In genomic region chr4:123816462-123816861, GRCh38 we compare ENCODE assay signal across 18 cellular contexts.
DNase-seq lines count a peak whose midpoint lies in the region; ATAC-seq, FAIRE-seq and TF ChIP-seq lines count a peak whose summit lies in the region.
"Had no signal": no experiment of that assay in that cellular context is flagged by ENCODE, and none has a peak within 500 bp of the region (broad histone marks: within the 10 kb centered on the region; RNA-seq: fewer than 3 reads in every experiment).

No MANE protein-coding gene starts in this region.

- TF ChIP-seq RAD21 in HepG2 (CRISPR knock-in tag; IDR thresholded peaks at IDR 0.05), result no peak

- POLR2A ChIA-PET in HepG2 (lab: Yijun Ruan, JAX), result no interaction called here

- H4K20me1 ChIP-seq in HepG2 (ENCODE audit: insufficient read depth, low read length), result no peaks in the 10 kb centered on the region

- no peaks in the 10 kb centered on the region for H3K79me2 ChIP-seq in HepG2 (ENCODE audit: insufficient read depth, low read length)

- TF ChIP-seq EP300 in HepG2 (IDR thresholded peaks at IDR 0.05; ENCODE audit: low read depth in 2 of 2, low read length in 2 of 2) (no peak), HepG2 (CRISPR knock-in tag; IDR thresholded peaks at IDR 0.05; ENCODE audit: borderline replicate concordance) (no peak)

- no peak for TF ChIP-seq CTCF in HepG2 (CRISPR knock-in tag; IDR thresholded peaks at IDR 0.05)
- TF ChIP-seq CTCF in right lobe of liver (IDR thresholded peaks at IDR 0.05), result no peak
- no peak for TF ChIP-seq CTCF in mesothelial cell of epicardium (IDR thresholded peaks at IDR 0.05; ENCODE audit: unreplicated experiment)
- TF ChIP-seq CTCF in GM13977 (IDR thresholded peaks at IDR 0.05; ENCODE audit: extremely low read depth, insufficient read depth, missing control alignments), result no peak

- no TSS peak for BruUV-seq in HepG2 (replicated peaks; lab: Mats Ljungman, UMichigan)

- H3K36me3 ChIP-seq in HepG2 (replicated peaks in 1 of 2; ENCODE audit: control insufficient read depth in 1 of 2, insufficient read depth in 2 of 2, low read length in 2 of 2) (no peaks in the 10 kb centered on the region), right lobe of liver (no peaks in the 10 kb centered on the region)
- H3K36me3 ChIP-seq: Peyer's patch had no signal

- H3K4me1 Mint-ChIP-seq in mesothelial cell of epicardium, result peaks cover 15% of the 10 kb centered on the region

- H3K4me2 ChIP-seq in HepG2 (ENCODE audit: low read depth, low read length), result no peak overlapping the region

- H3K9me3 ChIP-seq in HepG2 (ENCODE audit: low read length) (no peaks in the 10 kb centered on the region), right lobe of liver (no peaks in the 10 kb centered on the region)
- H3K9me3 ChIP-seq: Peyer's patch had no signal

- H3K9ac ChIP-seq in HepG2 (ENCODE audit: insufficient read depth, low read depth, low read length), result no peak overlapping the region

- H3K4me3 Mint-ChIP-seq in mesothelial cell of epicardium, result no peak overlapping the region

- H3K36me3 Mint-ChIP-seq in mesothelial cell of epicardium, result no peaks in the 10 kb centered on the region

- peaks cover 8% of the 10 kb centered on the region for H3K9me3 Mint-ChIP-seq in mesothelial cell of epicardium

- no peak for TF ChIP-seq POLR2A in HepG2 (IDR thresholded peaks at IDR 0.05; ENCODE audit: insufficient read depth in 1 of 2, low read depth in 2 of 2, low read length in 2 of 2)
- no peak for TF ChIP-seq POLR2A in right lobe of liver (IDR thresholded peaks at IDR 0.05)

- no peak overlapping the region for H2AFZ ChIP-seq in HepG2 (ENCODE audit: low read length)

- no peaks in the 10 kb centered on the region for H3K27me3 Mint-ChIP-seq in mesothelial cell of epicardium (ENCODE audit: low read depth)

- ATAC-seq in HepG2 (no peak), right lobe of liver (no peak), esophagus mucosa (peak; percentile 33), HG02571 (IDR thresholded peaks at IDR 0.05; ENCODE audit: unreplicated experiment) (no peak)

- H3K27me3 ChIP-seq in HepG2 (ENCODE audit: control insufficient read depth in 1 of 2, insufficient read depth in 2 of 2, low read length in 2 of 2), result no peaks in the 10 kb centered on the region
- H3K27me3 ChIP-seq in right lobe of liver, result no peaks in the 10 kb centered on the region
- H3K27me3 ChIP-seq: Peyer's patch had no signal

- H3K27ac ChIP-seq in HepG2 (ENCODE audit: extremely low read length, insufficient read depth, low read length) (no peak overlapping the region), right lobe of liver (no peak overlapping the region)
- H3K27ac ChIP-seq: C4-2B, Peyer's patch had no signal

- no peak overlapping the region for H3K4me3 ChIP-seq in HepG2 (replicated peaks in 1 of 3; ENCODE audit: insufficient read depth in 1 of 3, low read depth in 2 of 3, low read length in 3 of 3)
- H3K4me3 ChIP-seq in right lobe of liver, result no peak overlapping the region
- H3K4me3 ChIP-seq: Peyer's patch had no signal

- H3K4me1 ChIP-seq in HepG2 (ENCODE audit: insufficient read depth, low read length) (0 out of 2 replicates have a peak, but pooled peaks cover 5% of the 10 kb centered on the region), right lobe of liver (no peaks in the 10 kb centered on the region)
- H3K4me1 ChIP-seq: Peyer's patch had no signal

- H3K27ac Mint-ChIP-seq in mesothelial cell of epicardium, result peak overlapping the region; percentile 39

- intact Hi-C loops in HepG2 (cut with micrococcal nuclease; ENCODE audit: unreplicated experiment), result no loop called here
- intact Hi-C loops in right lobe of liver (cut with DNase I), result no loop called here

- in situ Hi-C loops in HepG2 (cut with HindIII; ENCODE audit: extremely low pct_ligation_motif_present, low pct_unique_long_range_greater_than_20kb), result no loop called here
- in situ Hi-C loops in GM13977 (cut with MboI; ENCODE audit: low pct_unique_long_range_greater_than_20kb, low sequenced_read_pairs, unreplicated experiment), result no loop called here

- DNase-seq in HepG2 (ENCODE audit: low spot score) (no peak), right lobe of liver (no peak), mesothelial cell of epicardium (ENCODE audit: low spot score in 2 of 2, unreplicated experiment in 2 of 2) (no peak), GM13977 (ENCODE audit: low spot score) (no peak), DMS53 treated with DMSO at 0.1 percent for 48 hours (lab: John Stamatoyannopoulos, UW; ENCODE audit: unreplicated experiment) (no peak), RCC 7860 (ENCODE audit: low spot score) (no peak)
- DNase-seq: DMS153, KG1, NCI-H1048, NCI-H2081 treated with DMSO at 0.1 percent for 48 hours, NCI-H226, NCI-H524 treated with DMSO at 0.1 percent for 48 hours, Peyer's patch, SHP77 had no signal

- FAIRE-seq in HepG2 (lab: Jason Lieb, UNC), result no peak
- no peak for FAIRE-seq in RCC 7860 (lab: Jason Lieb, UNC)
- FAIRE-seq: A204.1 had no signal

- WGBS in HepG2 (ENCODE audit: low lambda C conversion rate), result 72% methylated on average over 2 of the region's 2 CpGs
- 44% methylated on average over 2 of the region's 2 CpGs for WGBS in right lobe of liver (ENCODE audit: insufficient coverage, low coverage, low lambda C conversion rate, missing lambda C conversion rate)

- CTCF ChIA-PET in HepG2 (lab: Yijun Ruan, JAX; ENCODE audit: low intra/inter-chr PET ratio, low total read pairs), result no interaction called here

TF ChIP-seq in HepG2, 621 proteins besides CTCF, POLR2A, EP300 and RAD21:
- TF ChIP-seq MAFF (IDR thresholded peaks at IDR 0.05; ENCODE audit: low read depth, low read length), result peak; percentile 64
- no peak for TF ChIP-seq GABPB1 (CRISPR knock-in tag; IDR thresholded peaks at IDR 0.05)
- TF ChIP-seq AKAP8 (CRISPR knock-in tag; IDR thresholded peaks at IDR 0.05), result no peak
- TF ChIP-seq FOSL2 (CRISPR knock-in tag; IDR thresholded peaks at IDR 0.05), result no peak
- TF ChIP-seq MAFK (conservative IDR thresholded peaks at IDR 0.05 in 1 of 2, IDR thresholded peaks at IDR 0.05 in 1 of 2; ENCODE audit: low read length in 2 of 2), result peak; percentile 55 to 75; a peak in 3 of 4 replicates
- no peak for TF ChIP-seq ZXDC (CRISPR knock-in tag; IDR thresholded peaks at IDR 0.05)
- no peak for TF ChIP-seq ZSCAN31 (CRISPR knock-in tag; IDR thresholded peaks at IDR 0.05; ENCODE audit: low read depth)
